Comparison of ENCODE assay signal across 9 cellular contexts in the genomic region with DNA sequence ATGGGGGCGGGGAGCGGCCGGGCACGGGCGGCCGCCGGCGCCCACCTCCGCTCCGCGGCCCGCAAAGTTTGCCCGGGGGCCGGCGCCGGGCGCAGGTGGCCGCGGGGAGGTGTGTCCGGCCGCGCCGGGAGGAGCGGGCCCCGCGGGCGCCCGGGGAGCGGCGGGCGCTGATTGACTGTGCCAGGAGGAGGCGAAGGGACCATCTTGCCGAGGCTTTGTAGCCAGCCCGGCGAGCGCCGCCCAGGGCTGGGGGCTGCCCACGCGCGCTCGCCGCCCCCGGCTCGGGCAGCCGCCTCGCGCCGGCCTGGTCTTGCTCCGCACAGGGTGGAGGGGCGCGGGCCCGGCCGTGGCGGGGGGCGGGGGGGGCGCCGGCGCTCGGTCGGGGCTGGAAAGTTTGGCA. TPM values are rescaled to one million over a fixed set of nuclear protein-coding genes. Genes with fewer than 3 reads are reported as not detected.
DNase-seq lines count a peak whose midpoint lies in the region; ATAC-seq and TF ChIP-seq lines count a peak whose summit lies in the region.
"Had no signal": no experiment of that assay in that cellular context is flagged by ENCODE, and none has a peak within 500 bp of the region (broad histone marks: within the 10 kb centered on the region; RNA-seq: fewer than 3 reads in every experiment).

No MANE protein-coding gene starts in this region.

- peak overlapping the region; percentile 49 for H3K4me2 ChIP-seq in mesendoderm (ENCODE audit: low read length)

- H3K36me3 ChIP-seq in brain microvascular endothelial cell (replicated peaks) (no peaks in the 10 kb centered on the region), mesendoderm (ENCODE audit: control insufficient read depth, insufficient read depth, low read length) (no peaks in the 10 kb centered on the region)
- no peaks in the 10 kb centered on the region for H3K36me3 ChIP-seq in naive thymus-derived CD4-positive, alpha-beta T cell (ENCODE audit: control insufficient read depth in 2 of 3, insufficient read depth in 3 of 3, low read length in 3 of 3)

- H3K27ac ChIP-seq in brain microvascular endothelial cell: no peak overlapping the region
- no peak overlapping the region for H3K27ac ChIP-seq in mesendoderm (ENCODE audit: low read depth, low read length)
- no peak overlapping the region for H3K27ac ChIP-seq in naive thymus-derived CD4-positive, alpha-beta T cell (ENCODE audit: low read depth, low read length)

- H3K9me3 Mint-ChIP-seq in activated T-helper 1 cell treated with anti-CD3 and anti-CD28 coated beads, Interleukin-12 subunit alpha, Interleukin-12 subunit beta, Interleukin-2, Interleukin-4 antibody, amounts not matched to agents 30 ng/mL and 10 ng/mL and 1 ng/mL, durations not matched to agents 14 hours and 24 hours and 36 hours: no peaks in the 10 kb centered on the region
- H3K9me3 Mint-ChIP-seq in naive thymus-derived CD4-positive, alpha-beta T cell: peaks cover 0 to 2% (median 0%) of the 10 kb centered on the region in 11 donors

- no peaks in the 10 kb centered on the region for H3K9me3 ChIP-seq in naive thymus-derived CD4-positive, alpha-beta T cell (ENCODE audit: control insufficient read depth in 2 of 3, low read length in 3 of 3)

- H3K79me2 ChIP-seq in mesendoderm (ENCODE audit: control insufficient read depth, insufficient read depth, low read length): no peaks in the 10 kb centered on the region

- H3K18ac ChIP-seq in mesendoderm (ENCODE audit: low read length): peak overlapping the region; percentile 3

- H3K36me3 Mint-ChIP-seq in activated T-helper 1 cell treated with anti-CD3 and anti-CD28 coated beads, Interleukin-12 subunit alpha, Interleukin-12 subunit beta, Interleukin-2, Interleukin-4 antibody, amounts not matched to agents 30 ng/mL and 10 ng/mL and 1 ng/mL, durations not matched to agents 14 hours and 24 hours and 36 hours (ENCODE audit: low read depth): no peaks in the 10 kb centered on the region
- H3K36me3 Mint-ChIP-seq in naive thymus-derived CD4-positive, alpha-beta T cell: no peaks in the 10 kb centered on the region

- peaks cover 56% of the 10 kb centered on the region for H3K27me3 Mint-ChIP-seq in activated T-helper 1 cell treated with anti-CD3 and anti-CD28 coated beads, Interleukin-12 subunit alpha, Interleukin-12 subunit beta, Interleukin-2, Interleukin-4 antibody, amounts not matched to agents 30 ng/mL and 10 ng/mL and 1 ng/mL, durations not matched to agents 14 hours and 24 hours and 36 hours (ENCODE audit: insufficient read depth)
- H3K27me3 Mint-ChIP-seq in naive thymus-derived CD4-positive, alpha-beta T cell: peaks cover 54 to 74% (median 63%) of the 10 kb centered on the region in 5 donors

- POLR2A ChIA-PET in naive thymus-derived CD4-positive, alpha-beta T cell (lab: Charles Lee): no interaction called here

- no peak overlapping the region for H3K4me3 Mint-ChIP-seq in activated T-helper 1 cell treated with anti-CD3 and anti-CD28 coated beads, Interleukin-12 subunit alpha, Interleukin-12 subunit beta, Interleukin-2, Interleukin-4 antibody, amounts not matched to agents 30 ng/mL and 10 ng/mL and 1 ng/mL, durations not matched to agents 14 hours and 24 hours and 36 hours
- H3K4me3 Mint-ChIP-seq in naive thymus-derived CD4-positive, alpha-beta T cell: no peak overlapping the region

- H2BK5ac ChIP-seq in mesendoderm (ENCODE audit: low read length): no peak overlapping the region

- CTCF ChIA-PET in naive thymus-derived CD4-positive, alpha-beta T cell (lab: Charles Lee): no interaction called here

- no peak overlapping the region for H3K23ac ChIP-seq in mesendoderm (ENCODE audit: low read length)

- peak overlapping the region; percentile 18 for H3K9ac ChIP-seq in mesendoderm (ENCODE audit: low read length)

- no peak overlapping the region for H4K8ac ChIP-seq in mesendoderm (ENCODE audit: low read depth, low read length)

- H3K79me1 ChIP-seq in mesendoderm (ENCODE audit: low read length): no peaks in the 10 kb centered on the region

- no CpG with 5 or more reads among the region's 60 CpGs for WGBS in mesendoderm (ENCODE audit: extremely low coverage, insufficient coverage, low lambda C conversion rate)

- no peaks in the 10 kb centered on the region for H3K4me1 ChIP-seq in mesendoderm (ENCODE audit: control insufficient read depth, low read depth, low read length)
- H3K4me1 ChIP-seq in naive thymus-derived CD4-positive, alpha-beta T cell (ENCODE audit: control insufficient read depth in 2 of 2, insufficient read depth in 2 of 2, low read length in 2 of 2): no peaks in the 10 kb centered on the region

- no peak overlapping the region for H3K4ac ChIP-seq in mesendoderm (ENCODE audit: low read depth, low read length)

- no peaks in the 10 kb centered on the region for H3K27me3 ChIP-seq in brain microvascular endothelial cell (replicated peaks)
- H3K27me3 ChIP-seq in mesendoderm (ENCODE audit: insufficient read depth, low read length, poor library complexity): peaks cover 11% of the 10 kb centered on the region
- H3K27me3 ChIP-seq in naive thymus-derived CD4-positive, alpha-beta T cell (ENCODE audit: control insufficient read depth in 2 of 2, insufficient read depth in 2 of 2, low read length in 2 of 2): peaks cover 3 to 10% of the 10 kb centered on the region in 2 donors

- H3K56ac ChIP-seq in mesendoderm (ENCODE audit: low read length): peak overlapping the region; percentile 38

- peak; percentile 51 for DNase-seq in 8988T
- DNase-seq in ELR (ENCODE audit: low read depth): peak; percentile 40
- no peak for DNase-seq in brain microvascular endothelial cell
- no peak for DNase-seq in mesendoderm
- DNase-seq in activated T-helper 1 cell treated with anti-CD3 and anti-CD28 coated beads, Interleukin-12 subunit alpha, Interleukin-12 subunit beta, Interleukin-2, Interleukin-4 antibody, amounts not matched to agents 30 ng/mL and 10 ng/mL and 1 ng/mL, durations not matched to agents 14 hours and 24 hours and 36 hours (ENCODE audit: low spot score): no peak
- no peak for DNase-seq in HCEC 1CT
- no peak for DNase-seq in naive thymus-derived CD4-positive, alpha-beta T cell
- DNase-seq in occipital lobe (lab: John Stamatoyannopoulos, UW): no peak
- DNase-seq: T-helper 9 cell had no signal

- intact Hi-C loops in activated T-helper 1 cell treated with anti-CD3 and anti-CD28 coated beads, Interleukin-12 subunit alpha, Interleukin-12 subunit beta, Interleukin-2, Interleukin-4 antibody, amounts not matched to agents 30 ng/mL and 10 ng/mL and 1 ng/mL, durations not matched to agents 14 hours and 24 hours and 36 hours (cut with micrococcal nuclease): no loop called here
- intact Hi-C loops in naive thymus-derived CD4-positive, alpha-beta T cell (cut with micrococcal nuclease): no loop called here

- H3K27ac Mint-ChIP-seq in activated T-helper 1 cell treated with anti-CD3 and anti-CD28 coated beads, Interleukin-12 subunit alpha, Interleukin-12 subunit beta, Interleukin-2, Interleukin-4 antibody, amounts not matched to agents 30 ng/mL and 10 ng/mL and 1 ng/mL, durations not matched to agents 14 hours and 24 hours and 36 hours: no peak overlapping the region
- no peak overlapping the region for H3K27ac Mint-ChIP-seq in naive thymus-derived CD4-positive, alpha-beta T cell

- ATAC-seq in naive thymus-derived CD4-positive, alpha-beta T cell: no peak

- H3K4me3 ChIP-seq in brain microvascular endothelial cell (ENCODE audit: low read depth, low read length) (peak overlapping the region; percentile 60), mesendoderm (ENCODE audit: low read length) (no peak overlapping the region)
- no peak overlapping the region for H3K4me3 ChIP-seq in naive thymus-derived CD4-positive, alpha-beta T cell (ENCODE audit: low read length)

- no peak overlapping the region for H2AK5ac ChIP-seq in mesendoderm (ENCODE audit: low read length)

- H3K4me1 Mint-ChIP-seq in activated T-helper 1 cell treated with anti-CD3 and anti-CD28 coated beads, Interleukin-12 subunit alpha, Interleukin-12 subunit beta, Interleukin-2, Interleukin-4 antibody, amounts not matched to agents 30 ng/mL and 10 ng/mL and 1 ng/mL, durations not matched to agents 14 hours and 24 hours and 36 hours (ENCODE audit: low read depth): no peaks in the 10 kb centered on the region
- H3K4me1 Mint-ChIP-seq in naive thymus-derived CD4-positive, alpha-beta T cell: peaks cover 0 to 13% (median 7%) of the 10 kb centered on the region in 7 donors

- no peak for TF ChIP-seq CTCF in brain microvascular endothelial cell (IDR thresholded peaks at IDR 0.05; ENCODE audit: low read depth, low read length, missing control alignments)

- no peak overlapping the region for H2BK15ac ChIP-seq in mesendoderm (replicated peaks; ENCODE audit: low read depth)

- no peak overlapping the region for H4K5ac ChIP-seq in mesendoderm (ENCODE audit: low read length)

- in situ Hi-C loops in brain microvascular endothelial cell (cut with HindIII; ENCODE audit: low pct_ligation_motif_present, low sequenced_read_pairs): no loop called here

- no peak overlapping the region for H2BK120ac ChIP-seq in mesendoderm (ENCODE audit: low read depth, low read length)

RNA-seq across cellular contexts. Expression of gene EPHB2, which starts 0.4 kb away (rescaled TPM):
- polyA plus RNA-seq in mesendoderm (2013, experiment 1 of 2): 5.6 TPM
- polyA plus RNA-seq in mesendoderm (2013, experiment 2 of 2): 6.2 TPM
- not detected in 2 replicates for total RNA-seq in activated T-helper 1 cell treated with anti-CD3 and anti-CD28 coated beads, Interleukin-12 subunit alpha, Interleukin-12 subunit beta, Interleukin-2, Interleukin-4 antibody, amounts not matched to agents 30 ng/mL and 10 ng/mL and 1 ng/mL, durations not matched to agents 14 hours and 24 hours and 36 hours
- 1 to 10 TPM in 1 of 5 experiments, under 1 TPM in 3, not detected in 1; 0.27 to 2.2 (median 0.49) TPM for total RNA-seq in naive thymus-derived CD4-positive, alpha-beta T cell
- not detected for polyA plus RNA-seq in naive thymus-derived CD4-positive, alpha-beta T cell
- total RNA-seq in occipital lobe: 34.9 TPM

RNA-seq across cellular contexts. Expression of gene C1QB, which starts 58.0 kb away (rescaled TPM):
- polyA plus RNA-seq in mesendoderm (2013, experiment 1 of 2): not detected
- not detected for polyA plus RNA-seq in mesendoderm (2013, experiment 2 of 2)
- total RNA-seq in activated T-helper 1 cell treated with anti-CD3 and anti-CD28 coated beads, Interleukin-12 subunit alpha, Interleukin-12 subunit beta, Interleukin-2, Interleukin-4 antibody, amounts not matched to agents 30 ng/mL and 10 ng/mL and 1 ng/mL, durations not matched to agents 14 hours and 24 hours and 36 hours: not detected in 2 replicates
- 1 to 10 TPM in 3 of 5 experiments, under 1 TPM in 1, not detected in 1; 0.53 to 2.4 (median 1.2) TPM for total RNA-seq in naive thymus-derived CD4-positive, alpha-beta T cell
- polyA plus RNA-seq in naive thymus-derived CD4-positive, alpha-beta T cell: not detected
- 4.8 TPM for total RNA-seq in occipital lobe

Comparison
In these comparisons a context has a peak if more than half of its experiments do, and no peak if none do; other contexts are left out.
1. DNase-seq: peak in 8988T (single experiment) and ELR (single experiment); none in brain microvascular endothelial cell (single experiment), mesendoderm (single experiment), activated T-helper 1 cell treated with anti-CD3 and anti-CD28 coated beads, Interleukin-12 subunit alpha, Interleukin-12 subunit beta, Interleukin-2, Interleukin-4 antibody, amounts not matched to agents 30 ng/mL and 10 ng/mL and 1 ng/mL, durations not matched to agents 14 hours and 24 hours and 36 hours (single experiment), HCEC 1CT (single experiment), naive thymus-derived CD4-positive, alpha-beta T cell (0 of 9) and occipital lobe (single experiment).
2. RNA of gene EPHB2, which starts 0.4 kb away (total RNA-seq): 34.9 TPM in occipital lobe (single experiment); 0.27 to 2.2 TPM in naive thymus-derived CD4-positive, alpha-beta T cell and not detected in activated T-helper 1 cell treated with anti-CD3 and anti-CD28 coated beads, Interleukin-12 subunit alpha, Interleukin-12 subunit beta, Interleukin-2, Interleukin-4 antibody, amounts not matched to agents 30 ng/mL and 10 ng/mL and 1 ng/mL, durations not matched to agents 14 hours and 24 hours and 36 hours; every median in the first group is over 10 times any median in the second.